Comparison of ENCODE assay signal across 18 cellular contexts in the genomic region with DNA sequence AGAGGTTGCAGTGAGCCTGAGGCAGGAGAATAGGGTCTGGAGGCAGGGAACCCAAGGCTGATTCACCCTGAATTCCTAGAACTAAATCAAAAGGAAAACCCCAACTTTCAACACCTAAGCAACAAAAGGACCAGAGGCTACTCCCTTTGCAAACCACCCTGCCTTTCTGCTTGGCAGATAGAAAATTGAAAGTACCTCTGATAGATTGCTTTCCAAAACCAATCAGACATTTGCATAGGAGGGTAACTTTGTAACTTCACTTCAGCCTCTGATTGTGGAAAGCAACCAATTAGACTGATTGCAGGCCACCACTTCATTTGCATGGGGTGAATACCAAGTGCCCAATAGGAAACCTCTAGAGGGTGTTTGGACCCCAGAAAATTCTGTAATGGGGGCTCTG. TPM values are rescaled to one million over a fixed set of nuclear protein-coding genes. Genes with fewer than 3 reads are reported as not detected.
DNase-seq lines count a peak whose midpoint lies in the region; ATAC-seq and TF ChIP-seq lines count a peak whose summit lies in the region.
"Had no signal": no experiment of that assay in that cellular context is flagged by ENCODE, and none has a peak within 500 bp of the region (broad histone marks: within the 10 kb centered on the region; RNA-seq: fewer than 3 reads in every experiment).

No MANE protein-coding gene starts in this region.

- H3K4me3 Mint-ChIP-seq in natural killer cell treated with Interleukin-12 subunit alpha and Interleukin-12 subunit beta and Interleukin-15 and Interleukin-18, amount 100 ng/mL, for 72 hours: peak overlapping the region; percentile 70
- no peak overlapping the region for H3K4me3 Mint-ChIP-seq in natural killer cell
- no peak overlapping the region for H3K4me3 Mint-ChIP-seq in activated T-helper 2 cell treated with anti-CD3 and anti-CD28 coated beads, Interferon-gamma antibody, Interleukin-2, Interleukin-4, amounts not matched to agents 10 μg/mL and 5 μg/mL and 100 μg/mL, durations not matched to agents 14 hours and 24 hours and 36 hours (ENCODE audit: low read depth)

- no peak for DNase-seq in natural killer cell treated with Interleukin-12 subunit alpha and Interleukin-12 subunit beta and Interleukin-15 and Interleukin-18, amount 100 ng/mL, for 72 hours (ENCODE audit: low spot score)
- DNase-seq in natural killer cell (no peak), renal cortical epithelial cell (ENCODE audit: low read depth) (peak; percentile 27), 8988T (no peak), cortex of kidney (lab: John Stamatoyannopoulos, UW) (no peak), activated gamma-delta T cell treated with Interleukin-2 at 50 U/mL for 16 hours (no peak)
- no peak for DNase-seq in activated T-helper 2 cell treated with anti-CD3 and anti-CD28 coated beads, Interferon-gamma antibody, Interleukin-2, Interleukin-4, amounts not matched to agents 10 μg/mL and 5 μg/mL and 100 μg/mL, durations not matched to agents 14 hours and 24 hours and 36 hours (ENCODE audit: low spot score)
- DNase-seq: BE2C, DMS53, GF-D8, KBM-7, MM.1S, NCI-H1048, NCI-H1417 treated with DMSO at 0.1 percent for 48 hours, NCI-H187, NCI-H446 treated with DMSO at 0.1 percent for 48 hours, NCI-H526 treated with DMSO at 0.1 percent for 48 hours had no signal

- no peak overlapping the region for H3K27ac Mint-ChIP-seq in natural killer cell treated with Interleukin-12 subunit alpha and Interleukin-12 subunit beta and Interleukin-15 and Interleukin-18, amount 100 ng/mL, for 72 hours
- no peak overlapping the region for H3K27ac Mint-ChIP-seq in natural killer cell
- H3K27ac Mint-ChIP-seq in activated T-helper 2 cell treated with anti-CD3 and anti-CD28 coated beads, Interferon-gamma antibody, Interleukin-2, Interleukin-4, amounts not matched to agents 10 μg/mL and 5 μg/mL and 100 μg/mL, durations not matched to agents 14 hours and 24 hours and 36 hours: peak overlapping the region; percentile 68

- H3K4me1 Mint-ChIP-seq in natural killer cell treated with Interleukin-12 subunit alpha and Interleukin-12 subunit beta and Interleukin-15 and Interleukin-18, amount 100 ng/mL, for 72 hours (ENCODE audit: low read depth in 2 of 2): peaks cover 30 to 43% of the 10 kb centered on the region in 2 donors
- peaks cover 9 to 10% of the 10 kb centered on the region in 2 donors for H3K4me1 Mint-ChIP-seq in natural killer cell
- peaks cover 57% of the 10 kb centered on the region for H3K4me1 Mint-ChIP-seq in activated T-helper 2 cell treated with anti-CD3 and anti-CD28 coated beads, Interferon-gamma antibody, Interleukin-2, Interleukin-4, amounts not matched to agents 10 μg/mL and 5 μg/mL and 100 μg/mL, durations not matched to agents 14 hours and 24 hours and 36 hours (ENCODE audit: low read depth)

- ATAC-seq in natural killer cell treated with Interleukin-12 subunit alpha and Interleukin-12 subunit beta and Interleukin-15 and Interleukin-18, amount 100 ng/mL, for 72 hours: peak in 1 of 2 donors; percentile 63
- no peak for ATAC-seq in natural killer cell
- ATAC-seq: Right ventricle myocardium inferior had no signal

- peaks cover 0 to 18% of the 10 kb centered on the region in 2 donors for H3K27me3 Mint-ChIP-seq in natural killer cell treated with Interleukin-12 subunit alpha and Interleukin-12 subunit beta and Interleukin-15 and Interleukin-18, amount 100 ng/mL, for 72 hours
- H3K27me3 Mint-ChIP-seq in natural killer cell (ENCODE audit: low read depth in 2 of 2): peaks cover 0 to 6% of the 10 kb centered on the region in 2 donors
- H3K27me3 Mint-ChIP-seq in activated T-helper 2 cell treated with anti-CD3 and anti-CD28 coated beads, Interferon-gamma antibody, Interleukin-2, Interleukin-4, amounts not matched to agents 10 μg/mL and 5 μg/mL and 100 μg/mL, durations not matched to agents 14 hours and 24 hours and 36 hours (ENCODE audit: low read depth): no peaks in the 10 kb centered on the region

- intact Hi-C loops in natural killer cell (cut with micrococcal nuclease): loop anchor here (10.0 kb wide), 1 partner anchor 262 kb away; no protein-coding TSS in a partner anchor
- intact Hi-C loops in activated T-helper 2 cell treated with anti-CD3 and anti-CD28 coated beads, Interferon-gamma antibody, Interleukin-2, Interleukin-4, amounts not matched to agents 10 μg/mL and 5 μg/mL and 100 μg/mL, durations not matched to agents 14 hours and 24 hours and 36 hours (cut with micrococcal nuclease): loop anchor here (10.0 kb wide), 1 partner anchor 392 kb away; no protein-coding TSS in a partner anchor

- H3K9me3 Mint-ChIP-seq in natural killer cell treated with Interleukin-12 subunit alpha and Interleukin-12 subunit beta and Interleukin-15 and Interleukin-18, amount 100 ng/mL, for 72 hours: no peaks in the 10 kb centered on the region
- no peaks in the 10 kb centered on the region for H3K9me3 Mint-ChIP-seq in natural killer cell
- peaks cover 5% of the 10 kb centered on the region for H3K9me3 Mint-ChIP-seq in activated T-helper 2 cell treated with anti-CD3 and anti-CD28 coated beads, Interferon-gamma antibody, Interleukin-2, Interleukin-4, amounts not matched to agents 10 μg/mL and 5 μg/mL and 100 μg/mL, durations not matched to agents 14 hours and 24 hours and 36 hours

- TF ChIP-seq CTCF in natural killer cell (IDR thresholded peaks at IDR 0.05): no peak

- H3K36me3 Mint-ChIP-seq in natural killer cell treated with Interleukin-12 subunit alpha and Interleukin-12 subunit beta and Interleukin-15 and Interleukin-18, amount 100 ng/mL, for 72 hours: no peaks in the 10 kb centered on the region
- H3K36me3 Mint-ChIP-seq in natural killer cell: no peaks in the 10 kb centered on the region
- no peaks in the 10 kb centered on the region for H3K36me3 Mint-ChIP-seq in activated T-helper 2 cell treated with anti-CD3 and anti-CD28 coated beads, Interferon-gamma antibody, Interleukin-2, Interleukin-4, amounts not matched to agents 10 μg/mL and 5 μg/mL and 100 μg/mL, durations not matched to agents 14 hours and 24 hours and 36 hours (ENCODE audit: low read depth)

RNA-seq across cellular contexts. Expression of gene TMEM98, which starts 10.9 kb away (rescaled TPM):
- under 1 TPM; 0.59 to 0.76 TPM for total RNA-seq in natural killer cell treated with Interleukin-12 subunit alpha and Interleukin-12 subunit beta and Interleukin-15 and Interleukin-18, amount 100 ng/mL, for 72 hours
- total RNA-seq in natural killer cell (not detected), renal cortical epithelial cell (86.0 and 208 TPM in 2 replicates)
- total RNA-seq in activated T-helper 2 cell treated with anti-CD3 and anti-CD28 coated beads, Interferon-gamma antibody, Interleukin-2, Interleukin-4, amounts not matched to agents 10 μg/mL and 5 μg/mL and 100 μg/mL, durations not matched to agents 14 hours and 24 hours and 36 hours: 18.8 and 19.3 TPM in 2 replicates

RNA-seq across cellular contexts. Expression of gene MYO1D, which starts 40.2 kb away (rescaled TPM):
- total RNA-seq in natural killer cell treated with Interleukin-12 subunit alpha and Interleukin-12 subunit beta and Interleukin-15 and Interleukin-18, amount 100 ng/mL, for 72 hours: 10 to 100 TPM; 25.7 to 25.8 TPM
- total RNA-seq in natural killer cell (10 to 100 TPM in 2 of 3 donors, 1 to 10 TPM in 1; 6.8 to 20.2 (median 10.5) TPM), renal cortical epithelial cell (28.3 and 46.9 TPM in 2 replicates)
- 22.8 and 23.4 TPM in 2 replicates for total RNA-seq in activated T-helper 2 cell treated with anti-CD3 and anti-CD28 coated beads, Interferon-gamma antibody, Interleukin-2, Interleukin-4, amounts not matched to agents 10 μg/mL and 5 μg/mL and 100 μg/mL, durations not matched to agents 14 hours and 24 hours and 36 hours

Comparison
In these comparisons a context has a peak if more than half of its experiments do, and no peak if none do; other contexts are left out.
1. RNA of gene TMEM98, which starts 10.9 kb away (total RNA-seq): 86.0 to 208 TPM in renal cortical epithelial cell and 18.8 to 19.3 TPM in activated T-helper 2 cell treated with anti-CD3 and anti-CD28 coated beads, Interferon-gamma antibody, Interleukin-2, Interleukin-4, amounts not matched to agents 10 μg/mL and 5 μg/mL and 100 μg/mL, durations not matched to agents 14 hours and 24 hours and 36 hours; 0.59 to 0.76 TPM in natural killer cell treated with Interleukin-12 subunit alpha and Interleukin-12 subunit beta and Interleukin-15 and Interleukin-18, amount 100 ng/mL, for 72 hours and not detected in natural killer cell; every median in the first group is over 10 times any median in the second.